16 cellular contexts compared by ENCODE assay signal in the genomic region with DNA sequence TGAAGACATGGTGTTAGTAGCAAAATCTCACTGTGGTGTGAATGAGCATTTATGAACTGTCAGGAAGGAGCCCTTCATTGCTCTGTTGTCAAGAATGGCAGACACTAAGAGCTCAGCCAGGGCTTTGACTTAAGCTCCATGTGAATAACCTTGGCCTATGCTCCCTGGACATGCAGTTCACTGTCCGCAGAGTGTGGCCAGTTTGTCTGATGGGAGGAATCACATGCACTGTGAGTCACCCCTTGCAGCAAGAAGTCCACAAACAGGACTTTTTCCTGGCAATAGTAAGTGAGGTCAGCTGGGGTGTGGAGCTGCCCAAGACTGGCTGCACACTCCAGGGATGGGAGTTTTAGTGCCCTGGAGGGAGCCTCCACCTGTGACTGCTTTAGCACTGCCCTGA. TPM values are rescaled to one million over a fixed set of nuclear protein-coding genes. Genes with fewer than 3 reads are reported as not detected.
DNase-seq lines count a peak whose midpoint lies in the region; ATAC-seq and TF ChIP-seq lines count a peak whose summit lies in the region.
"Had no signal": no experiment of that assay in that cellular context is flagged by ENCODE, and none has a peak within 500 bp of the region (broad histone marks: within the 10 kb centered on the region; RNA-seq: fewer than 3 reads in every experiment).

No MANE protein-coding gene starts in this region.

- DNase-seq in HCEC 1CT (peak; percentile 12), RKO (ENCODE audit: low spot score) (peak; percentile 15), fibroblast of villous mesenchyme (ENCODE audit: low read depth) (peak; percentile 40), mucosa of gallbladder (ENCODE audit: low spot score) (no peak), D341Med (ENCODE audit: low spot score) (no peak), retina (no peak)
- DNase-seq: DMS 273 treated with DMSO at 0.1 percent for 48 hours, Karpas-422, NCI-H1417 treated with DMSO at 0.1 percent for 48 hours, NCI-H2029, NCI-H2171 treated with DMSO at 0.1 percent for 48 hours, NCI-H510A treated with DMSO at 0.1 percent for 48 hours, Peyer's patch, SHP77 treated with DMSO at 0.1 percent for 48 hours had no signal

- no peak for TF ChIP-seq CTCF in fibroblast of villous mesenchyme (IDR thresholded peaks at IDR 0.05; ENCODE audit: insufficient read depth, low read depth, low read length)

- ATAC-seq in GM19395 (IDR thresholded peaks at IDR 0.05; ENCODE audit: unreplicated experiment) = no peak

- no peak overlapping the region for H3K4me3 ChIP-seq in fibroblast of villous mesenchyme (ENCODE audit: low read depth, low read length)
- H3K4me3 ChIP-seq: BLaER1 treated with 17β-estradiol and CSF1 and Interleukin-3, amounts not matched to agents 10 nM and 100 nM; Peyer's patch had no signal

RNA-seq across cellular contexts. Expression of a gene that starts 49.5 kb away (rescaled TPM):
- total RNA-seq in fibroblast of villous mesenchyme (10.0 and 16.8 TPM in 2 replicates), mucosa of gallbladder (19.5 TPM)

Comparison
In these comparisons a context has a peak if more than half of its experiments do, and no peak if none do; other contexts are left out.
1. DNase-seq: peak in HCEC 1CT (single experiment), RKO (single experiment) and fibroblast of villous mesenchyme (single experiment); none in mucosa of gallbladder (single experiment), D341Med (single experiment) and retina (single experiment).